Comparison of ENCODE assay signal across 7 cellular contexts in genomic region chr11:75330886-75331285, GRCh38. TPM values are rescaled to one million over a fixed set of nuclear protein-coding genes. Genes with fewer than 3 reads are reported as not detected.
DNase-seq lines count a peak whose midpoint lies in the region; ATAC-seq, FAIRE-seq and TF ChIP-seq lines count a peak whose summit lies in the region.
"Not testable (repeated sequence)": the region's sequence is repeated elsewhere in the genome, so short reads cannot be mapped to it uniquely, and the experiment has no call there.

No MANE protein-coding gene starts in this region.

- not testable (repeated sequence) for BruUV-seq in Panc1 (replicated peaks; lab: Mats Ljungman, UMichigan); HepG2 (replicated peaks; lab: Mats Ljungman, UMichigan)

- not testable (repeated sequence) for H3K4me2 ChIP-seq in DND-41 (ENCODE audit: insufficient read depth, low read length)
- H3K4me2 ChIP-seq in HepG2 (ENCODE audit: low read depth, low read length) (0 out of 2 replicates have a peak overlapping the region, but pooled peaks have one; percentile 37), smooth muscle cell (peak overlapping the region; percentile 49)

- CTCF ChIA-PET in Panc1 (lab: Charles Lee) (interaction anchor here (0.6 to 2.4 kb wide), 4 partner anchors 10 to 73 kb away, joined by 3 to 15 read pairs (median 4); no protein-coding TSS in a partner anchor), HepG2 (lab: Yijun Ruan, JAX; ENCODE audit: low intra/inter-chr PET ratio, low total read pairs) (interaction anchor here (1.2 kb wide), 1 partner anchor 54 kb away, joined by 5 read pairs; no protein-coding TSS in a partner anchor)

- not testable (repeated sequence) for H2AFZ ChIP-seq in DND-41 (ENCODE audit: low read depth, low read length); HepG2 (ENCODE audit: low read length); smooth muscle cell (ENCODE audit: low read depth)

- H3K9ac ChIP-seq in DND-41 (ENCODE audit: low read depth, low read length); HepG2 (ENCODE audit: insufficient read depth, low read depth, low read length); smooth muscle cell (ENCODE audit: low read depth): not testable (repeated sequence)
- peak overlapping the region; percentile 78 for H3K9ac ChIP-seq in endodermal cell (ENCODE audit: extremely low read depth, low read length, poor library complexity, severe bottlenecking)

- not testable (repeated sequence) for H3K27me3 ChIP-seq in DND-41 (ENCODE audit: insufficient read depth, low read length, poor library complexity); Panc1 (ENCODE audit: control insufficient read depth, insufficient read depth, low read length); endodermal cell (ENCODE audit: control insufficient read depth, insufficient read depth, low read length, poor library complexity, severe bottlenecking); HepG2 (ENCODE audit: control insufficient read depth in 1 of 2, insufficient read depth in 2 of 2, low read length in 2 of 2); smooth muscle cell (ENCODE audit: low read depth)

- not testable (repeated sequence) for H3K36me3 Mint-ChIP-seq in activated naive CD8-positive, alpha-beta T cell
- peaks cover 11% of the 10 kb centered on the region for H3K36me3 Mint-ChIP-seq in endodermal cell (ENCODE audit: low read depth)
- H3K36me3 Mint-ChIP-seq in naive thymus-derived CD8-positive, alpha-beta T cell = peaks cover 0 to 12% (median 9%) of the 10 kb centered on the region in 3 donors

- DNase-seq in DND-41; Panc1 (ENCODE audit: low read depth, low spot score); endodermal cell; HepG2 (ENCODE audit: low spot score); naive thymus-derived CD8-positive, alpha-beta T cell; smooth muscle cell (lab: John Stamatoyannopoulos, UW; ENCODE audit: unreplicated experiment): not testable (repeated sequence)

- H3F3A ChIP-seq in smooth muscle cell (ENCODE audit: low read depth) = peaks cover 13% of the 10 kb centered on the region

- peaks cover 82% of the 10 kb centered on the region for H3K4me1 Mint-ChIP-seq in activated naive CD8-positive, alpha-beta T cell (ENCODE audit: low read depth)
- H3K4me1 Mint-ChIP-seq in endodermal cell = peaks cover 72% of the 10 kb centered on the region
- peaks cover 47 to 86% (median 82%) of the 10 kb centered on the region in 4 donors for H3K4me1 Mint-ChIP-seq in naive thymus-derived CD8-positive, alpha-beta T cell

- not testable (repeated sequence) for TF ChIP-seq EP300 in HepG2 (IDR thresholded peaks at IDR 0.05; ENCODE audit: low read depth in 2 of 2, low read length in 2 of 2); HepG2 (CRISPR knock-in tag; IDR thresholded peaks at IDR 0.05; ENCODE audit: borderline replicate concordance)

- in situ Hi-C loops in Panc1 (cut with HindIII; ENCODE audit: low pct_unique_long_range_greater_than_20kb, low sequenced_read_pairs); HepG2 (cut with HindIII; ENCODE audit: extremely low pct_ligation_motif_present, low pct_unique_long_range_greater_than_20kb): not testable (repeated sequence)

- ATAC-seq in DND-41 (ENCODE audit: insufficient read depth, low read depth); Panc1; HepG2; naive thymus-derived CD8-positive, alpha-beta T cell: not testable (repeated sequence)

- intact Hi-C loops in Panc1 (cut with micrococcal nuclease; ENCODE audit: unreplicated experiment); HepG2 (cut with micrococcal nuclease; ENCODE audit: unreplicated experiment): not testable (repeated sequence)

- H3K27me3 Mint-ChIP-seq in activated naive CD8-positive, alpha-beta T cell; endodermal cell (ENCODE audit: insufficient read depth); naive thymus-derived CD8-positive, alpha-beta T cell: not testable (repeated sequence)

- not testable (repeated sequence) for TF ChIP-seq CTCF in DND-41 (IDR thresholded peaks at IDR 0.05; ENCODE audit: borderline replicate concordance, extremely low read depth, low read length, poor library complexity, severe bottlenecking); Panc1 (IDR thresholded peaks at IDR 0.05); endodermal cell (conservative IDR thresholded peaks at IDR 0.05); HepG2 (CRISPR knock-in tag; IDR thresholded peaks at IDR 0.05); smooth muscle cell (IDR thresholded peaks at IDR 0.05; ENCODE audit: borderline replicate concordance, insufficient read depth, poor library complexity, severe bottlenecking)

- H3K4me3 ChIP-seq in DND-41 (ENCODE audit: low read depth in 1 of 2, low read length in 2 of 2); HepG2 (replicated peaks in 1 of 3; ENCODE audit: insufficient read depth in 1 of 3, low read depth in 2 of 3, low read length in 3 of 3); smooth muscle cell: not testable (repeated sequence)
- peak overlapping the region in 1 of 2 experiments; percentile 12; a peak in 1 of 4 replicates for H3K4me3 ChIP-seq in Panc1 (ENCODE audit: low read depth in 2 of 2, low read length in 2 of 2)
- H3K4me3 ChIP-seq in endodermal cell (ENCODE audit: low read length) = peak overlapping the region; percentile 21

- TF ChIP-seq POLR2A in HepG2 (IDR thresholded peaks at IDR 0.05; ENCODE audit: insufficient read depth in 1 of 2, low read depth in 2 of 2, low read length in 2 of 2) = not testable (repeated sequence)

- POLR2A ChIA-PET in Panc1 (lab: Charles Lee) = not testable (repeated sequence)
- POLR2A ChIA-PET in HepG2 (lab: Yijun Ruan, JAX) = interaction anchor here (1.1 kb wide), 1 partner anchor 9 kb away, joined by 3 read pairs; no protein-coding TSS in a partner anchor
- POLR2A ChIA-PET in naive thymus-derived CD8-positive, alpha-beta T cell (lab: Charles Lee) = interaction anchor here (1.1 to 5.3 kb wide), 8 partner anchors 9 to 69 kb away, joined by 3 to 57 read pairs (median 4); partner anchors contain the start of gene ARRB1

- H3K27ac ChIP-seq in DND-41 (ENCODE audit: low read length) (peak overlapping the region; percentile 99), Panc1 (ENCODE audit: low read length) (peak overlapping the region; percentile 96), endodermal cell (ENCODE audit: low read depth, low read length) (peak overlapping the region; percentile 56), smooth muscle cell (ENCODE audit: low read depth) (peak overlapping the region; percentile 38)
- not testable (repeated sequence) for H3K27ac ChIP-seq in HepG2 (ENCODE audit: extremely low read length, insufficient read depth, low read length)

- H3K4me1 ChIP-seq in DND-41 (ENCODE audit: insufficient read depth, low read length) (peaks cover 29% of the 10 kb centered on the region), Panc1 (ENCODE audit: control insufficient read depth, insufficient read depth, low read length) (peaks cover 83% of the 10 kb centered on the region), endodermal cell (ENCODE audit: control insufficient read depth, insufficient read depth, low read length) (peaks cover 15% of the 10 kb centered on the region), HepG2 (ENCODE audit: insufficient read depth, low read length) (peaks cover 31% of the 10 kb centered on the region)
- H3K4me1 ChIP-seq in smooth muscle cell (ENCODE audit: low read depth) = not testable (repeated sequence)

- peak overlapping the region; percentile 93 for H3K27ac Mint-ChIP-seq in activated naive CD8-positive, alpha-beta T cell
- peak overlapping the region; percentile 100 for H3K27ac Mint-ChIP-seq in endodermal cell
- peak overlapping the region in 8 of 10 donors; percentile 15 to 90 (median 75) for H3K27ac Mint-ChIP-seq in naive thymus-derived CD8-positive, alpha-beta T cell

- H3K79me2 ChIP-seq in DND-41 (ENCODE audit: insufficient read depth, low read length) (peaks cover 34% of the 10 kb centered on the region), HepG2 (ENCODE audit: insufficient read depth, low read length) (peaks cover 38% of the 10 kb centered on the region), smooth muscle cell (ENCODE audit: low read depth) (peaks cover 36% of the 10 kb centered on the region)

- not testable (repeated sequence) for FAIRE-seq in HepG2 (lab: Jason Lieb, UNC)

- 78 to 86% methylated on average over 14 of the region's 14 CpGs for WGBS in endodermal cell (ENCODE audit: insufficient coverage in 1 of 2, insufficient read length in 1 of 2), 2 experiments
- WGBS in HepG2 (ENCODE audit: low lambda C conversion rate) = 90% methylated on average over 14 of the region's 14 CpGs
- WGBS in smooth muscle cell (ENCODE audit: low lambda C conversion rate) = 84% methylated on average over 14 of the region's 14 CpGs

- not testable (repeated sequence) for TF ChIP-seq RAD21 in HepG2 (CRISPR knock-in tag; IDR thresholded peaks at IDR 0.05)

- not testable (repeated sequence) for H3K9me3 Mint-ChIP-seq in activated naive CD8-positive, alpha-beta T cell (ENCODE audit: low read depth); endodermal cell; naive thymus-derived CD8-positive, alpha-beta T cell

- H4K20me1 ChIP-seq in DND-41 (ENCODE audit: insufficient read depth, low read length); smooth muscle cell (ENCODE audit: low read depth): not testable (repeated sequence)
- peaks cover 28% of the 10 kb centered on the region for H4K20me1 ChIP-seq in HepG2 (ENCODE audit: insufficient read depth, low read length)

- not testable (repeated sequence) for H3K4me3 Mint-ChIP-seq in activated naive CD8-positive, alpha-beta T cell
- H3K4me3 Mint-ChIP-seq in endodermal cell = peak overlapping the region; percentile 47
- H3K4me3 Mint-ChIP-seq in naive thymus-derived CD8-positive, alpha-beta T cell = peak overlapping the region in 1 of 10 donors; percentile 36

- H3K9me3 ChIP-seq in DND-41 (ENCODE audit: insufficient read depth, low read length, severe bottlenecking); Panc1 (ENCODE audit: control insufficient read depth, insufficient read depth, low read depth, low read length); endodermal cell (ENCODE audit: control insufficient read depth, low read length); HepG2 (ENCODE audit: low read length); smooth muscle cell (replicated peaks; ENCODE audit: low read depth): not testable (repeated sequence)

- not testable (repeated sequence) for H3K36me3 ChIP-seq in DND-41 (ENCODE audit: insufficient read depth, low read length); Panc1 (ENCODE audit: control insufficient read depth, insufficient read depth, low read length); HepG2 (replicated peaks in 1 of 2; ENCODE audit: control insufficient read depth in 1 of 2, insufficient read depth in 2 of 2, low read length in 2 of 2); smooth muscle cell (ENCODE audit: low read depth)
- peaks cover 33% of the 10 kb centered on the region for H3K36me3 ChIP-seq in endodermal cell (ENCODE audit: control insufficient read depth, insufficient read depth, low read length)

RNA-seq across cellular contexts. Expression of gene ARRB1, which starts 20.6 kb away (rescaled TPM):
- total RNA-seq in Panc1 (2021; ENCODE audit: unreplicated experiment) (219 TPM), endodermal cell (100 to 1,000 TPM in 1 of 2 donors, 10 to 100 TPM in 1; 41.7 to 128 TPM), HepG2 (2016; rRNA removed; fragmentation: Illumina TruSeq; extraction: Trizol) (22.5 and 25.2 TPM in 2 replicates), smooth muscle cell (16.9 and 19.7 TPM in 2 replicates)
- polyA plus RNA-seq in Panc1 (2012; ENCODE audit: insufficient read length) = 236 TPM
- polyA plus RNA-seq in endodermal cell (2013, experiment 1 of 2) = 19.7 TPM
- polyA plus RNA-seq in endodermal cell (2013, experiment 2 of 2) = 23.1 TPM
- 15.2 and 19.6 TPM in 2 replicates for total RNA-seq in HepG2 (2016; cell fraction: cytosol; rRNA removed; fragmentation: Illumina TruSeq; extraction: Trizol; ENCODE audit: low read depth)
- total RNA-seq in HepG2 (2016; cell fraction: insoluble cytoplasmic fraction; rRNA removed; fragmentation: Illumina TruSeq; extraction: Trizol) = 21.7 and 25.0 TPM in 2 replicates
- total RNA-seq in HepG2 (2016; cell fraction: membrane; rRNA removed; fragmentation: Illumina TruSeq; extraction: Trizol) = 20.4 and 20.9 TPM in 2 replicates
- 15.7 and 24.9 TPM in 2 replicates for total RNA-seq in HepG2 (2016; cell fraction: nucleus; rRNA removed; fragmentation: Illumina TruSeq; extraction: Trizol)
- polyA plus RNA-seq in HepG2 (2011; rRNA removed) (35.7 and 35.9 TPM in 2 replicates), smooth muscle cell (4.6 and 6.6 TPM in 2 replicates)
- 33.5 and 41.0 TPM in 2 replicates for polyA plus RNA-seq in HepG2 (2011; cell fraction: cytosol; rRNA removed)
- polyA plus RNA-seq in HepG2 (2011; cell fraction: nucleus; rRNA removed) = 50.3 and 56.4 TPM in 2 replicates
- 25.7 and 29.8 TPM in 2 replicates for polyA plus RNA-seq in HepG2 (2012)
- polyA plus RNA-seq in HepG2 (2016; cell fraction: cytosol; fragmentation: Illumina TruSeq; extraction: Trizol; ENCODE audit: low read depth) = 19.3 and 20.1 TPM in 2 replicates
- 33.2 and 40.0 TPM in 2 replicates for polyA plus RNA-seq in HepG2 (2016; cell fraction: insoluble cytoplasmic fraction; fragmentation: Illumina TruSeq; extraction: Trizol; ENCODE audit: low read depth)
- polyA plus RNA-seq in HepG2 (2016; cell fraction: membrane; fragmentation: Illumina TruSeq; extraction: Trizol; ENCODE audit: low read depth) = 23.0 and 27.7 TPM in 2 replicates
- polyA plus RNA-seq in HepG2 (2016; cell fraction: nucleus; fragmentation: Illumina TruSeq; extraction: Trizol; ENCODE audit: insufficient read depth, low read depth) = 26.7 and 32.1 TPM in 2 replicates
- 48.7 and 175 TPM in 2 replicates for polyA minus RNA-seq in HepG2 (2011; rRNA and poly(A)+ RNA removed; ENCODE audit: low replicate concordance)
- polyA minus RNA-seq in HepG2 (2011; cell fraction: cytosol; rRNA and poly(A)+ RNA removed) = 37.4 and 40.0 TPM in 2 replicates
- 68.6 and 72.2 TPM in 2 replicates for polyA minus RNA-seq in HepG2 (2011; cell fraction: nucleus; rRNA and poly(A)+ RNA removed)
- 10 to 100 TPM; 60.0 to 65.3 TPM for total RNA-seq in naive thymus-derived CD8-positive, alpha-beta T cell
- 10 to 100 TPM in 1 of 3 donors, 1 to 10 TPM in 2; 7.6 to 12.2 (median 9.0) TPM for polyA plus RNA-seq in naive thymus-derived CD8-positive, alpha-beta T cell
